20 cellular contexts compared by ENCODE assay signal in the genomic region with DNA sequence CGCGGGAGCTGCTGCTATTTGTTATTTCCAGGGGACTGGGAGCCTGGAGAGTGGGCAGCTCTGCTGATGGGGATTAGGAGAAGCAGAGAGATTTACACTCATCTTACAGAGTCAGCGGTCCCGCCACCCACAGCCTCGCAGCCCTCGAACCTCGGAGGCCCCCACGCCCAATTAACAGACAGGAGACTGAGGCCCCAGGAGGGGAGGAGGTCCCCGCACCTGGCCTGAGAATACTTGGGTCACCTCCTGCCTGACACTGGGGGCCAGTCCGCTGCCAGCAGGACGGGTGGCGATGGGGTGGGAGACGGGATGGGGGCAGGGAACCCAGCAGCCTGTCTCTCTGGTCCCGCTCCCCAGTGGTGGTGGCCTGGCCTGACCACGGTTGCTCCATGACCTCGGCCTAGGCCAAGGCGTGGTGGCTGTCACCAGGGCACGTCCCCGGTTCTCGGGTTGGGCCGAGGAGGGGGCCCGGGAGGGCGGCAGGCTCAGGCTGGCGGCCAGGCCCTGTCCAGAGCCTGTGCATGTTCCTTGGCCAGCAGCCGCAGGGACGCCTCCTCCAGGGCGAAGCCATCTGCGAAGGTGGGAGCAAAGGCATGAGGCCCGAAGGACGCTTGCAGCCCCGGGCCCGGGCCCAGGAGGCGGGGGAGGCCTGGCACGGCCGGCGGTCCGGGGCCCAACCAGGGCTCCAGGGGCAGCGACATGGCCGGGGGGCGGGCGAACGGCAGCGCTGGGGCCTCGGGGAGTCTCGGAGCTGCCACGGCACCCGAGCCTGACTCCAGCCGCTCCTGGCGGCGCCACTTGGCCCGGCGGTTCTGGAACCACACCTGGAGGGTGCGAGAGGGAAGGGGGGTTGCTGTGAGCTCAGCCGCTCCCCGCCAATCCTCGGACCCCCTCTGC. TPM values are rescaled to one million over a fixed set of nuclear protein-coding genes. Genes with fewer than 3 reads are reported as not detected.
DNase-seq lines count a peak whose midpoint lies in the region; ATAC-seq lines count a peak whose summit lies in the region.
"Had no signal": no experiment of that assay in that cellular context is flagged by ENCODE, and none has a peak within 500 bp of the region (broad histone marks: within the 10 kb centered on the region; RNA-seq: fewer than 3 reads in every experiment).

No MANE protein-coding gene starts in this region.

- H3K27me3 ChIP-seq in H7 (ENCODE audit: control insufficient read depth, insufficient read depth, low read length) (no peaks in the 10 kb centered on the region), mesendoderm (ENCODE audit: insufficient read depth, low read length, poor library complexity) (no peaks in the 10 kb centered on the region)
- H3K27me3 ChIP-seq: Peyer's patch had no signal

- H3K79me2 ChIP-seq in mesendoderm (ENCODE audit: control insufficient read depth, insufficient read depth, low read length): no peaks in the 10 kb centered on the region

- H3K4me3 ChIP-seq in H7 (ENCODE audit: insufficient read depth, low read depth, low read length) (no peak overlapping the region), mesendoderm (ENCODE audit: low read length) (no peak overlapping the region)
- H3K4me3 ChIP-seq: Peyer's patch, SK-N-MC had no signal

- H3K9ac ChIP-seq in mesendoderm (ENCODE audit: low read length): no peak overlapping the region

- H4K8ac ChIP-seq in mesendoderm (ENCODE audit: low read depth, low read length): no peak overlapping the region

- H3K23ac ChIP-seq in mesendoderm (ENCODE audit: low read length): peak overlapping the region; percentile 45

- no CpG with 5 or more reads among the region's 56 CpGs for WGBS in mesendoderm (ENCODE audit: extremely low coverage, insufficient coverage, low lambda C conversion rate)

- no peak overlapping the region for H3K4ac ChIP-seq in mesendoderm (ENCODE audit: low read depth, low read length)

- H3K27ac ChIP-seq in mesendoderm (ENCODE audit: low read depth, low read length): no peak overlapping the region
- H3K27ac ChIP-seq: Peyer's patch, SK-N-MC had no signal

- peak; percentile 33 for DNase-seq in G401 (ENCODE audit: low spot score)
- DNase-seq in H7: peak; percentile 84
- DNase-seq in cerebellum (ENCODE audit: low spot score): peak; percentile 48
- DNase-seq in mesendoderm: no peak
- no peak for DNase-seq in NCI-H187 (lab: John Stamatoyannopoulos, UW)
- DNase-seq: ACHN, AML-193, HCEC 1CT, NCI-H1092, NCI-H146, NCI-H2081 treated with DMSO at 0.1 percent for 48 hours, NCI-H510A, Peyer's patch had no signal

- H2BK15ac ChIP-seq in mesendoderm (replicated peaks; ENCODE audit: low read depth): no peak overlapping the region

- H3K36me3 ChIP-seq in H7 (replicated peaks; ENCODE audit: control insufficient read depth, insufficient read depth, low read length) (no peaks in the 10 kb centered on the region; the same call in 1 of the 2 replicates), mesendoderm (ENCODE audit: control insufficient read depth, insufficient read depth, low read length) (no peaks in the 10 kb centered on the region)

- ATAC-seq in GM21825 (IDR thresholded peaks at IDR 0.05; ENCODE audit: unreplicated experiment) (no peak), GM18520 (IDR thresholded peaks at IDR 0.05; ENCODE audit: unreplicated experiment) (no peak)
- ATAC-seq: Right ventricle myocardium inferior had no signal

- no peak overlapping the region for H2AK5ac ChIP-seq in mesendoderm (ENCODE audit: low read length)

- H4K5ac ChIP-seq in mesendoderm (ENCODE audit: low read length): no peak overlapping the region

- no peak overlapping the region for H3K4me2 ChIP-seq in mesendoderm (ENCODE audit: low read length)

- H3K4me1 ChIP-seq in mesendoderm (ENCODE audit: control insufficient read depth, low read depth, low read length): no peaks in the 10 kb centered on the region
- H3K4me1 ChIP-seq: Peyer's patch had no signal

- H3K18ac ChIP-seq in mesendoderm (ENCODE audit: low read length): no peak overlapping the region

- H2BK120ac ChIP-seq in mesendoderm (ENCODE audit: low read depth, low read length): no peak overlapping the region

- H2BK5ac ChIP-seq in mesendoderm (ENCODE audit: low read length): no peak overlapping the region

- no peaks in the 10 kb centered on the region for H3K79me1 ChIP-seq in mesendoderm (ENCODE audit: low read length)

- no peak overlapping the region for H3K56ac ChIP-seq in mesendoderm (ENCODE audit: low read length)

- in situ Hi-C loops in G401 (cut with HindIII; ENCODE audit: low sequenced_read_pairs): no loop called here

RNA-seq across cellular contexts. Expression of a gene that starts 1.6 kb away (rescaled TPM):
- total RNA-seq in G401 (2014; rRNA removed; shearing (Covaris generic)): 0.37 TPM in 1 of 2 replicates, not detected in the other
- total RNA-seq in H7 (2014; rRNA removed; shearing (Covaris generic)): not detected in 2 replicates
- not detected for total RNA-seq in cerebellum
- polyA plus RNA-seq in mesendoderm (2013, experiment 1 of 2): not detected
- polyA plus RNA-seq in mesendoderm (2013, experiment 2 of 2): not detected
- total RNA-seq: Daoy, HT-29, Peyer's patch, Right ventricle myocardium inferior had no signal
- polyA plus RNA-seq: CD14-positive monocyte had no signal

RNA-seq across cellular contexts. Expression of a gene that starts 7.9 kb away (rescaled TPM):
- total RNA-seq in G401 (2014; rRNA removed; shearing (Covaris generic)): 60.7 and 66.3 TPM in 2 replicates
- total RNA-seq in H7 (2014; rRNA removed; shearing (Covaris generic)): 56.3 and 62.1 TPM in 2 replicates
- total RNA-seq in cerebellum: 10.4 TPM
- polyA plus RNA-seq in mesendoderm (2013, experiment 1 of 2): 66.5 TPM
- 68.8 TPM for polyA plus RNA-seq in mesendoderm (2013, experiment 2 of 2)

RNA-seq across cellular contexts. Expression of a gene that starts 8.9 kb away (rescaled TPM):
- 18.2 and 27.1 TPM in 2 replicates for total RNA-seq in G401 (2014; rRNA removed; shearing (Covaris generic))
- 36.8 and 37.3 TPM in 2 replicates for total RNA-seq in H7 (2014; rRNA removed; shearing (Covaris generic))
- total RNA-seq in cerebellum: 17.2 TPM
- 13.1 TPM for polyA plus RNA-seq in mesendoderm (2013, experiment 1 of 2)
- 14.3 TPM for polyA plus RNA-seq in mesendoderm (2013, experiment 2 of 2)

RNA-seq across cellular contexts. Expression of a gene that starts 15.8 kb away (rescaled TPM):
- total RNA-seq in G401 (2014; rRNA removed; shearing (Covaris generic)): 18.5 and 31.4 TPM in 2 replicates
- total RNA-seq in H7 (2014; rRNA removed; shearing (Covaris generic)): 19.1 and 22.8 TPM in 2 replicates
- total RNA-seq in cerebellum: 9.6 TPM
- 6.0 TPM for polyA plus RNA-seq in mesendoderm (2013, experiment 1 of 2)
- 5.2 TPM for polyA plus RNA-seq in mesendoderm (2013, experiment 2 of 2)

Comparison
In these comparisons a context has a peak if more than half of its experiments do, and no peak if none do; other contexts are left out.
1. DNase-seq: peak in G401 (single experiment), H7 (single experiment) and cerebellum (single experiment); none in mesendoderm (single experiment) and NCI-H187 (0 of 2).